12 cellular contexts compared by ENCODE assay signal in the genomic region with DNA sequence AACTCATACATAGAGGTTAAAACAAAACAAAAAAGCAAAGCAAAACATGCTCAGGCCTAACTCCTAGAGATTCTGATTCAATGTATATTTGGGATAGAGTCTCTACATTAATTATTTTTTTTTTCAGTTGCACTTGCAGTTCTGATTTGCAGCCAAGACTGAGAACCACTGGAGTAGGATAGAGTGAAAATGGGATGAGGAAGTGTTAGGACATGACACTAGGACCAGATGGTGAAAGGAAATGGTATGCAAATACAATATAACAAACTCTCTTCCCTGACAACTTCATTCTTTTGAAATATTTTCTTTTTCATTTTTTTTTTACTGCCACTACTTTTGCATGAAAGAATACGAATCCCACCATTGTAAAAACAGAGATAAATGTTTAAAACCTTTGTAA. TPM values are rescaled to one million over a fixed set of nuclear protein-coding genes. Genes with fewer than 3 reads are reported as not detected.
DNase-seq lines count a peak whose midpoint lies in the region; ATAC-seq and TF ChIP-seq lines count a peak whose summit lies in the region.
"Had no signal": no experiment of that assay in that cellular context is flagged by ENCODE, and none has a peak within 500 bp of the region (broad histone marks: within the 10 kb centered on the region; RNA-seq: fewer than 3 reads in every experiment).

No MANE protein-coding gene starts in this region.

- no peak for TF ChIP-seq CTCF in DOHH2 (IDR thresholded peaks at IDR 0.05; ENCODE audit: low read depth, low read length, poor library complexity, severe bottlenecking)
- no peak for TF ChIP-seq CTCF in PC-9 (conservative IDR thresholded peaks at IDR 0.05)
- no peak for TF ChIP-seq CTCF in GM20000 (IDR thresholded peaks at IDR 0.05; ENCODE audit: extremely low read depth, missing control alignments)

- H3K27ac Mint-ChIP-seq in memory B cell = peak overlapping the region; percentile 98

- DNase-seq in PC-9 (no peak), memory B cell (ENCODE audit: low spot score in 2 of 2) (no peak), GM20000 (ENCODE audit: low spot score) (no peak), SIG-M5 treated with dmso at 0.1 percent for 504 hours (lab: John Stamatoyannopoulos, UW; ENCODE audit: unreplicated experiment) (no peak), GF-D8 (lab: John Stamatoyannopoulos, UW) (no peak)
- DNase-seq: left colon; NCI-H774; stimulated activated CD4-positive, alpha-beta T cell treated with anti-CD3 and anti-CD28 coated beads, Interleukin-2, amount 100 ng/mL, for 48 hours had no signal

- peak overlapping the region in 8 of 11 experiments; percentile 93 to 100 (median 99); a peak in 15 of 22 replicates for H3K27ac ChIP-seq in BLaER1 treated with 17β-estradiol and CSF1 and Interleukin-3, amounts not matched to agents 10 nM and 100 nM
- peak overlapping the region; percentile 95 for H3K27ac ChIP-seq in DOHH2 (ENCODE audit: low read depth, low read length)
- no peak overlapping the region for H3K27ac ChIP-seq in PC-9
- H3K27ac ChIP-seq: cardiac muscle cell had no signal

- H3K4me2 ChIP-seq in BLaER1 treated with 17β-estradiol and CSF1 and Interleukin-3, amounts not matched to agents 10 nM and 100 nM = peak overlapping the region; percentile 87 to 99 (median 94)
- H3K4me2 ChIP-seq in DOHH2 (ENCODE audit: low read length) = peak overlapping the region; percentile 95
- peak overlapping the region; percentile 82 for H3K4me2 ChIP-seq in PC-9

- POLR2A ChIA-PET in PC-9 (lab: Charles Lee; ENCODE audit: unreplicated experiment) = no interaction called here

- no peaks in the 10 kb centered on the region for H3K36me3 Mint-ChIP-seq in memory B cell

- H3K9me2 ChIP-seq in DOHH2 (replicated peaks; ENCODE audit: control insufficient read depth, low read length) (no peaks in the 10 kb centered on the region; the same call in 1 of the 2 replicates), PC-9 (ENCODE audit: insufficient read depth) (no peaks in the 10 kb centered on the region)

- H3K9me3 Mint-ChIP-seq in memory B cell = no peaks in the 10 kb centered on the region

- H4K20me1 ChIP-seq in BLaER1 treated with 17β-estradiol and CSF1 and Interleukin-3, amounts not matched to agents 10 nM and 100 nM = peaks cover 0 to 20% (median 0%) of the 10 kb centered on the region in 11 experiments; a peak in 5 of 22 replicates
- H4K20me1 ChIP-seq in DOHH2 (ENCODE audit: control insufficient read depth, insufficient read depth, low read depth, low read length) (no peaks in the 10 kb centered on the region), PC-9 (ENCODE audit: insufficient read depth) (no peaks in the 10 kb centered on the region)

- no peak for ATAC-seq in memory B cell (ENCODE audit: low read depth)
- ATAC-seq: left colon had no signal

- peaks cover 27% of the 10 kb centered on the region for H3K4me1 Mint-ChIP-seq in memory B cell

- H3K9me3 ChIP-seq in BLaER1 treated with 17β-estradiol and CSF1 and Interleukin-3, amounts not matched to agents 10 nM and 100 nM (replicated peaks in 1 of 11) = no peaks in the 10 kb centered on the region
- H3K9me3 ChIP-seq in DOHH2 (ENCODE audit: control insufficient read depth, insufficient read depth, low read length) = peaks cover 11% of the 10 kb centered on the region
- no peaks in the 10 kb centered on the region for H3K9me3 ChIP-seq in PC-9 (ENCODE audit: insufficient read depth, low read depth)
- H3K9me3 ChIP-seq: HAP-1 had no signal

- peaks cover 20 to 61% (median 23%) of the 10 kb centered on the region in 10 experiments for H3K4me1 ChIP-seq in BLaER1 treated with 17β-estradiol and CSF1 and Interleukin-3, amounts not matched to agents 10 nM and 100 nM
- H3K4me1 ChIP-seq in DOHH2 (ENCODE audit: control insufficient read depth, low read length) (peaks cover 60% of the 10 kb centered on the region), PC-9 (replicated peaks; ENCODE audit: insufficient read depth) (0 out of 2 replicates have a peak, but pooled peaks cover 27% of the 10 kb centered on the region)

- no TSS peak for BruUV-seq in PC-9 (replicated peaks; lab: Mats Ljungman, UMichigan)

- no peaks in the 10 kb centered on the region for H3K27me3 Mint-ChIP-seq in memory B cell

- no peaks in the 10 kb centered on the region for H3K27me3 ChIP-seq in BLaER1 treated with 17β-estradiol and CSF1 and Interleukin-3, amounts not matched to agents 10 nM and 100 nM
- no peaks in the 10 kb centered on the region for H3K27me3 ChIP-seq in DOHH2 (ENCODE audit: control insufficient read depth, low read length)
- no peaks in the 10 kb centered on the region for H3K27me3 ChIP-seq in PC-9 (ENCODE audit: insufficient read depth, low read depth)

- peak overlapping the region in 4 of 11 experiments; percentile 96 to 100 (median 98); a peak in 8 of 22 replicates for H3K9ac ChIP-seq in BLaER1 treated with 17β-estradiol and CSF1 and Interleukin-3, amounts not matched to agents 10 nM and 100 nM

- H3K79me2 ChIP-seq in DOHH2 (ENCODE audit: control insufficient read depth, low read length) (peaks cover 70% of the 10 kb centered on the region), PC-9 (ENCODE audit: low read depth) (peaks cover 22% of the 10 kb centered on the region)

- H2AFZ ChIP-seq in PC-9 = no peak overlapping the region

- peak overlapping the region; percentile 52 for H3K4me3 Mint-ChIP-seq in memory B cell

- H3K36me3 ChIP-seq in BLaER1 treated with 17β-estradiol and CSF1 and Interleukin-3, amounts not matched to agents 10 nM and 100 nM = peaks cover 0 to 25% (median 1%) of the 10 kb centered on the region in 11 experiments; a peak in 8 of 22 replicates
- H3K36me3 ChIP-seq in DOHH2 (ENCODE audit: control insufficient read depth, low read length) = peaks cover 52% of the 10 kb centered on the region
- peaks cover 6% of the 10 kb centered on the region; the same call in 1 of the 2 replicates for H3K36me3 ChIP-seq in PC-9 (ENCODE audit: low read depth)
- H3K36me3 ChIP-seq: cardiac muscle cell, HAP-1 had no signal

- CTCF ChIA-PET in PC-9 (lab: Charles Lee) = interaction anchor here (1.4 kb wide), 1 partner anchor 73 kb away, joined by 4 read pairs; no protein-coding TSS in a partner anchor

- H3K4me3 ChIP-seq in BLaER1 treated with 17β-estradiol and CSF1 and Interleukin-3, amounts not matched to agents 10 nM and 100 nM = peak overlapping the region in 4 of 10 experiments; percentile 68 to 82 (median 79); a peak in 3 of 20 replicates
- H3K4me3 ChIP-seq in DOHH2 (ENCODE audit: low read length) (peak overlapping the region; percentile 89), PC-9 (no peak overlapping the region)

- intact Hi-C loops in PC-9 (cut with micrococcal nuclease; ENCODE audit: unreplicated experiment) = loop anchor here (5.0 to 10.0 kb wide), 4 partner anchors 70 to 1213 kb away; no protein-coding TSS in a partner anchor

- H3F3A ChIP-seq in DOHH2 (ENCODE audit: control insufficient read depth, insufficient read depth) (peaks cover 38% of the 10 kb centered on the region), PC-9 (ENCODE audit: insufficient read depth, low read depth) (no peaks in the 10 kb centered on the region)

RNA-seq across cellular contexts. Expression of a gene that starts 1.8 kb away (rescaled TPM):
- total RNA-seq in PC-9 (2021) = 7.4 and 7.9 TPM in 2 replicates

RNA-seq across cellular contexts. Expression of a gene that starts 1.9 kb away (rescaled TPM):
- 2.4 and 3.0 TPM in 2 replicates for total RNA-seq in PC-9 (2021)
